6 cellular contexts compared by ENCODE assay signal in the genomic region with DNA sequence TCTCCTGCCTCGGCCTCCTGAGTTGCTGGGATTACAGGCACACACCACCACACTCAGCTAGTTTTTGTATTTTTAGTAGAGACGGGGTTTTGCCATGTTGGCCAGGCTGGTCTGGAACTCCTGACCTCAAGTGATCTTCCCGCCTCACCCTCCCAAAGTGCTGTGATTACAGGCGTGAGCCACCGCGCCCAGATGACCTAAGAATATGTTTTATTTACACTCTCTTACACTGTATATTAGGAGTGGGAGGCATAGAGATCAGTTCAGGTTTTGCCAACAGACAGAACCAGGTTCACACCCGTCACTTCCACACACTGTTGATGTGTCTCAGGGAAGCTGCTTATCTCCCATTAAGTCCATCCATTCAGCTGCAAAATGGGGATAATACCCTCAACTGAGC.
A peak's percentile ranks its signal among the peaks of the same experiment; 100 is the strongest.
DNase-seq lines count a peak whose midpoint lies in the region; ATAC-seq and TF ChIP-seq lines count a peak whose summit lies in the region.
"Not testable (repeated sequence)": the region's sequence is repeated elsewhere in the genome, so short reads cannot be mapped to it uniquely, and the experiment has no call there.

No MANE protein-coding gene starts in this region.

- intact Hi-C loops in left colon (cut with DNase I, micrococcal nuclease); transverse colon (cut with DNase I; ENCODE audit: low total_unique reads): not testable (repeated sequence)

- DNase-seq in NCI-H82 (lab: John Stamatoyannopoulos, UW) (peak; percentile 19), WERI-Rb-1 (peak; percentile 15), erythroblast (lab: John Stamatoyannopoulos, UW) (peak; percentile 47 to 71), left colon (peak in 1 of 2 donors; percentile 28), transverse colon (peak; percentile 31)

- not testable (repeated sequence) for TF ChIP-seq POLR2A in erythroblast (IDR thresholded peaks at IDR 0.05; ENCODE audit: low read length); transverse colon (IDR thresholded peaks at IDR 0.05)

- not testable (repeated sequence) for TF ChIP-seq CTCF in HEK293 (tag by site-specific recombination; IDR thresholded peaks at IDR 0.05); WERI-Rb-1 (IDR thresholded peaks at IDR 0.05; ENCODE audit: low read depth, low read length); transverse colon (IDR thresholded peaks at IDR 0.05)

- CTCF ChIA-PET in HEK293 (lab: Yijun Ruan, JAX), result not testable (repeated sequence)

- TF ChIP-seq EP300 in transverse colon (IDR thresholded peaks at IDR 0.05; ENCODE audit: low read depth), result not testable (repeated sequence)

- POLR2A ChIA-PET in HEK293 (lab: Yijun Ruan, JAX), result not testable (repeated sequence)

- 59 to 62% methylated on average over 4 to 7 of the region's 7 CpGs for WGBS in transverse colon (ENCODE audit: low coverage in 1 of 2), 2 donors

- H3K9me3 ChIP-seq in HEK293 (ENCODE audit: control insufficient read depth, insufficient read depth, low read depth, low read length); WERI-Rb-1 (ENCODE audit: severe bottlenecking); transverse colon: not testable (repeated sequence)

- ATAC-seq in left colon, result peak; percentile 80

- H3K4me1 ChIP-seq in HEK293 (ENCODE audit: control insufficient read depth, insufficient read depth, low read length), result peaks cover 13% of the 10 kb centered on the region
- H3K4me1 ChIP-seq in transverse colon, result peaks cover 3 to 52% (median 20%) of the 10 kb centered on the region in 4 donors

- not testable (repeated sequence) for H3K4me3 ChIP-seq in HEK293 (ENCODE audit: low read depth, low read length); WERI-Rb-1 (ENCODE audit: low read depth, low read length); transverse colon

- in situ Hi-C loops in transverse colon (cut with MboI; ENCODE audit: low pct_ligation_motif_present in 1 of 4, low pct_unique_long_range_greater_than_20kb in 1 of 4, low sequenced_read_pairs in 3 of 4), result not testable (repeated sequence)

- not testable (repeated sequence) for H3K27ac ChIP-seq in HEK293 (ENCODE audit: extremely low read depth, low read depth, low read length); transverse colon
- 0 out of 2 replicates have a peak overlapping the region, but pooled peaks have one; percentile 22 for H3K27ac ChIP-seq in WERI-Rb-1

- H3K36me3 ChIP-seq in HEK293 (ENCODE audit: control insufficient read depth in 2 of 2, insufficient read depth in 1 of 2, low read length in 2 of 2); WERI-Rb-1; transverse colon: not testable (repeated sequence)

- H3K27me3 ChIP-seq in WERI-Rb-1 (ENCODE audit: insufficient read depth, low read depth, severe bottlenecking); transverse colon: not testable (repeated sequence)

TF ChIP-seq in HEK293, 187 proteins besides CTCF, POLR2A, EP300 and RAD21:
- TF ChIP-seq KLF1 (tag by site-specific recombination; IDR thresholded peaks at IDR 0.05), result peak; percentile 61
